ENCODE assay signal across 12 cellular contexts in genomic region chr10:32947586-32947985, GRCh38. TPM values are rescaled to one million over a fixed set of nuclear protein-coding genes. Genes with fewer than 3 reads are reported as not detected.
A peak's percentile ranks its signal among the peaks of the same experiment; 100 is the strongest.
DNase-seq lines count a peak whose midpoint lies in the region; ATAC-seq and TF ChIP-seq lines count a peak whose summit lies in the region.
"Had no signal": no experiment of that assay in that cellular context is flagged by ENCODE, and none has a peak within 500 bp of the region (broad histone marks: within the 10 kb centered on the region; RNA-seq: fewer than 3 reads in every experiment).

No MANE protein-coding gene starts in this region.

- H3K36me3 Mint-ChIP-seq in activated naive CD8-positive, alpha-beta T cell, result no peaks in the 10 kb centered on the region
- peaks cover 22% of the 10 kb centered on the region for H3K36me3 Mint-ChIP-seq in activated naive CD8-positive, alpha-beta T cell treated with anti-CD3 and anti-CD28 coated beads for 36 hours
- H3K36me3 Mint-ChIP-seq in central memory CD8-positive, alpha-beta T cell (ENCODE audit: insufficient read depth), result peaks cover 9% of the 10 kb centered on the region
- peaks cover 5% of the 10 kb centered on the region for H3K36me3 Mint-ChIP-seq in stimulated activated effector memory CD8-positive, alpha-beta T cell treated with anti-CD3 and anti-CD28 coated beads, Interleukin-12 subunit alpha, Interleukin-12 subunit beta, amount 100 ng/mL, for 72 hours

- peaks cover 74% of the 10 kb centered on the region for H3K4me1 ChIP-seq in Loucy (ENCODE audit: insufficient read depth, low read length, poor library complexity, severe bottlenecking)

- peak overlapping the region; percentile 99 for H3K4me2 ChIP-seq in Loucy (ENCODE audit: low read depth, low read length, poor library complexity, severe bottlenecking)

- H3K36me3 ChIP-seq in Loucy (ENCODE audit: insufficient read depth, low read length), result no peaks in the 10 kb centered on the region

- no peaks in the 10 kb centered on the region for H3K9me3 ChIP-seq in Loucy (ENCODE audit: insufficient read depth, low read depth, low read length)

- H3K4me1 Mint-ChIP-seq in activated naive CD8-positive, alpha-beta T cell (ENCODE audit: low read depth), result peaks cover 57% of the 10 kb centered on the region
- H3K4me1 Mint-ChIP-seq in activated naive CD8-positive, alpha-beta T cell treated with anti-CD3 and anti-CD28 coated beads for 36 hours, result peaks cover 32% of the 10 kb centered on the region
- peaks cover 71% of the 10 kb centered on the region for H3K4me1 Mint-ChIP-seq in central memory CD8-positive, alpha-beta T cell
- peaks cover 67% of the 10 kb centered on the region for H3K4me1 Mint-ChIP-seq in stimulated activated effector memory CD8-positive, alpha-beta T cell treated with anti-CD3 and anti-CD28 coated beads, Interleukin-12 subunit alpha, Interleukin-12 subunit beta, amount 100 ng/mL, for 72 hours

- H3K4me3 Mint-ChIP-seq in activated naive CD8-positive, alpha-beta T cell, result no peak overlapping the region
- no peak overlapping the region for H3K4me3 Mint-ChIP-seq in activated naive CD8-positive, alpha-beta T cell treated with anti-CD3 and anti-CD28 coated beads for 36 hours
- H3K4me3 Mint-ChIP-seq in central memory CD8-positive, alpha-beta T cell, result peak overlapping the region; percentile 4
- peak overlapping the region; percentile 47 for H3K4me3 Mint-ChIP-seq in stimulated activated effector memory CD8-positive, alpha-beta T cell treated with anti-CD3 and anti-CD28 coated beads, Interleukin-12 subunit alpha, Interleukin-12 subunit beta, amount 100 ng/mL, for 72 hours
- H3K4me3 Mint-ChIP-seq: CD14-positive monocyte had no signal

- H3K79me2 ChIP-seq in Loucy (ENCODE audit: insufficient read depth, low read length), result peaks cover 100% of the 10 kb centered on the region

- peak; percentile 35 for ATAC-seq in central memory CD8-positive, alpha-beta T cell (replicated peaks; ENCODE audit: extremely low read depth, poor library complexity, severe bottlenecking)
- ATAC-seq in stimulated activated effector memory CD8-positive, alpha-beta T cell treated with anti-CD3 and anti-CD28 coated beads, Interleukin-12 subunit alpha, Interleukin-12 subunit beta, amount 100 ng/mL, for 72 hours, result no peak
- no peak for ATAC-seq in HG03342 (IDR thresholded peaks at IDR 0.05; ENCODE audit: unreplicated experiment)

- no peaks in the 10 kb centered on the region for H3K27me3 Mint-ChIP-seq in activated naive CD8-positive, alpha-beta T cell
- H3K27me3 Mint-ChIP-seq in activated naive CD8-positive, alpha-beta T cell treated with anti-CD3 and anti-CD28 coated beads for 36 hours, result no peaks in the 10 kb centered on the region
- no peaks in the 10 kb centered on the region for H3K27me3 Mint-ChIP-seq in central memory CD8-positive, alpha-beta T cell

- DNase-seq in activated naive CD8-positive, alpha-beta T cell treated with anti-CD3 and anti-CD28 coated beads for 36 hours, result no peak
- no peak for DNase-seq in central memory CD8-positive, alpha-beta T cell (ENCODE audit: low spot score in 2 of 2)
- DNase-seq in stimulated activated effector memory CD8-positive, alpha-beta T cell treated with anti-CD3 and anti-CD28 coated beads, Interleukin-12 subunit alpha, Interleukin-12 subunit beta, amount 100 ng/mL, for 72 hours (ENCODE audit: low spot score in 2 of 2), result no peak
- no peak for DNase-seq in activated CD4-positive, alpha-beta T cell treated with anti-CD3 and anti-CD28 coated beads, Interleukin-2, amount 50 U/mL, for 48 hours
- DNase-seq in stimulated activated naive CD4-positive, alpha-beta T cell (lab: John Stamatoyannopoulos, UW), result no peak
- DNase-seq: NCI-H146; NCI-H2227 treated with DMSO at 0.1 percent for 48 hours; NK-92 treated with Interleukin-12 subunit alpha and Interleukin-12 subunit beta, amount 100 ng/mL, for 24 hours had no signal

- no peak overlapping the region for H2AFZ ChIP-seq in Loucy (ENCODE audit: low read length)

- H4K20me1 ChIP-seq in Loucy (ENCODE audit: insufficient read depth, low read length, poor library complexity, severe bottlenecking), result peaks cover 90% of the 10 kb centered on the region

- H3F3A ChIP-seq in Loucy (ENCODE audit: low read depth), result 0 out of 2 replicates have a peak, but pooled peaks cover 1% of the 10 kb centered on the region

- H3K27ac Mint-ChIP-seq in activated naive CD8-positive, alpha-beta T cell, result peak overlapping the region; percentile 22
- H3K27ac Mint-ChIP-seq in activated naive CD8-positive, alpha-beta T cell treated with anti-CD3 and anti-CD28 coated beads for 36 hours, result no peak overlapping the region
- H3K27ac Mint-ChIP-seq in central memory CD8-positive, alpha-beta T cell (ENCODE audit: low read depth), result peak overlapping the region; percentile 45
- peak overlapping the region; percentile 78 for H3K27ac Mint-ChIP-seq in stimulated activated effector memory CD8-positive, alpha-beta T cell treated with anti-CD3 and anti-CD28 coated beads, Interleukin-12 subunit alpha, Interleukin-12 subunit beta, amount 100 ng/mL, for 72 hours
- H3K27ac Mint-ChIP-seq: CD14-positive monocyte had no signal

- no peaks in the 10 kb centered on the region for H3K9me3 Mint-ChIP-seq in activated naive CD8-positive, alpha-beta T cell (ENCODE audit: low read depth)
- no peaks in the 10 kb centered on the region for H3K9me3 Mint-ChIP-seq in activated naive CD8-positive, alpha-beta T cell treated with anti-CD3 and anti-CD28 coated beads for 36 hours
- no peaks in the 10 kb centered on the region for H3K9me3 Mint-ChIP-seq in central memory CD8-positive, alpha-beta T cell
- H3K9me3 Mint-ChIP-seq in stimulated activated effector memory CD8-positive, alpha-beta T cell treated with anti-CD3 and anti-CD28 coated beads, Interleukin-12 subunit alpha, Interleukin-12 subunit beta, amount 100 ng/mL, for 72 hours, result no peaks in the 10 kb centered on the region
- H3K9me3 Mint-ChIP-seq: CD14-positive monocyte had no signal

- H3K9me2 ChIP-seq in Loucy (replicated peaks; ENCODE audit: low read depth, low read length), result no peaks in the 10 kb centered on the region

- no peak for TF ChIP-seq CTCF in Loucy (conservative IDR thresholded peaks at IDR 0.05; ENCODE audit: low read length)

- H3K4me3 ChIP-seq in Loucy (ENCODE audit: low read length, poor library complexity, severe bottlenecking), result no peak overlapping the region

- no peak overlapping the region for H3K9ac ChIP-seq in Loucy (ENCODE audit: low read depth, low read length, poor library complexity, severe bottlenecking)

- H3K27me3 ChIP-seq in Loucy (ENCODE audit: insufficient read depth, low read length, poor library complexity, severe bottlenecking), result no peaks in the 10 kb centered on the region

RNA-seq across cellular contexts. Expression of gene ITGB1, which starts 10.4 kb away (rescaled TPM):
- total RNA-seq in activated naive CD8-positive, alpha-beta T cell treated with anti-CD3 and anti-CD28 coated beads for 36 hours, result 10 to 100 TPM; 43.2 to 48.9 TPM

Comparison
In these comparisons a context has a peak if more than half of its experiments do, and no peak if none do; other contexts are left out.
1. H3K4me3 Mint-ChIP-seq: peak in central memory CD8-positive, alpha-beta T cell (single experiment) and stimulated activated effector memory CD8-positive, alpha-beta T cell treated with anti-CD3 and anti-CD28 coated beads, Interleukin-12 subunit alpha, Interleukin-12 subunit beta, amount 100 ng/mL, for 72 hours (single experiment); none in activated naive CD8-positive, alpha-beta T cell (single experiment) and activated naive CD8-positive, alpha-beta T cell treated with anti-CD3 and anti-CD28 coated beads for 36 hours (single experiment).